11 cellular contexts compared by ENCODE assay signal in the genomic region with DNA sequence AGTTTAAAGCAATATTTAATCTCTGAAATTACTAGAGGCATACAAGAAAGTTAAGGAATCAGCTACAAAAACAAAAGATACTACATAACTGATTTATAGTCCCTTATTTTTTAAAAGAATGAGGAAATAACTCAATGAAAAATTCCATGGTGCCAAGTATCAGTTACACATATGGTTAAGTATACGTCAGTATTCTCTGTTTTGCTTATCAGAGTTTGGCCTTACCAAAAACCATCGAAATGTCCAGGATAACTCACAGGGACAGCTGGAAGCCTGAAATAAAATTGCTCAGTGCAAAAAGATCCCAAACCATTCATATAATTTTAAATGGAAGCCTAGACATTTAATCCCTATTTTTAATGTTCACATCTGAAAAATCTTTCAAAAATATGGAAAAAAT. TPM values are rescaled to one million over a fixed set of nuclear protein-coding genes. Genes with fewer than 3 reads are reported as not detected.
DNase-seq lines count a peak whose midpoint lies in the region; ATAC-seq and TF ChIP-seq lines count a peak whose summit lies in the region.
"Had no signal": no experiment of that assay in that cellular context is flagged by ENCODE, and none has a peak within 500 bp of the region (broad histone marks: within the 10 kb centered on the region; RNA-seq: fewer than 3 reads in every experiment).

No MANE protein-coding gene starts in this region.

- H3K27me3 Mint-ChIP-seq in activated CD4-positive, alpha-beta T cell treated with anti-CD3 and anti-CD28 coated beads for 36 hours = no peaks in the 10 kb centered on the region

- intact Hi-C loops in activated CD4-positive, alpha-beta T cell treated with anti-CD3 and anti-CD28 coated beads for 36 hours (cut with DNase I, micrococcal nuclease) = loop anchor here (5.0 to 10.0 kb wide), 4 partner anchors 78 to 274 kb away; a partner anchor contains a TSS

- peaks cover 21% of the 10 kb centered on the region for H3K4me1 Mint-ChIP-seq in activated CD4-positive, alpha-beta T cell treated with anti-CD3 and anti-CD28 coated beads for 36 hours

- no peak for TF ChIP-seq CTCF in HEK293 (tag by site-specific recombination; IDR thresholded peaks at IDR 0.05)

- no peak overlapping the region for H3K27ac Mint-ChIP-seq in activated naive CD4-positive, alpha-beta T cell treated with anti-CD3 and anti-CD28 coated beads, Interleukin-2, amount 50 U/mL, for 72 hours
- H3K27ac Mint-ChIP-seq in activated CD4-positive, alpha-beta T cell treated with anti-CD3 and anti-CD28 coated beads for 36 hours = no peak overlapping the region
- H3K27ac Mint-ChIP-seq: activated T-helper 2 cell treated with anti-CD3 and anti-CD28 coated beads, Interferon-gamma antibody, Interleukin-2, Interleukin-4, amounts not matched to agents 10 μg/mL and 5 μg/mL and 100 μg/mL, durations not matched to agents 14 hours and 24 hours and 36 hours had no signal

- H3K4me3 ChIP-seq in HEK293 (ENCODE audit: low read depth, low read length) = no peak overlapping the region
- H3K4me3 ChIP-seq: skin epidermis had no signal

- H3K27ac ChIP-seq in HEK293 (ENCODE audit: extremely low read depth, low read depth, low read length) = no peak overlapping the region

- peaks cover 24% of the 10 kb centered on the region for H3K4me1 ChIP-seq in HEK293 (ENCODE audit: control insufficient read depth, insufficient read depth, low read length)

- CTCF ChIA-PET in HEK293 (lab: Yijun Ruan, JAX) = interaction anchor here (0.5 to 3.9 kb wide), 4 partner anchors 11 to 728 kb away, joined by 4 to 24 read pairs (median 5); no protein-coding TSS in a partner anchor
- CTCF ChIA-PET in activated CD4-positive, alpha-beta T cell treated with anti-CD3 and anti-CD28 coated beads for 36 hours (lab: Charles Lee) = interaction anchor here (0.8 to 6.9 kb wide), 4 partner anchors 9 to 41 kb away, joined by 4 to 65 read pairs (median 12); no protein-coding TSS in a partner anchor

- ATAC-seq in SK-N-SH treated with all-trans-retinoic acid at 6 μM for 48 hours (peak; percentile 32), HG03521 (IDR thresholded peaks at IDR 0.05; ENCODE audit: unreplicated experiment) (no peak)
- no peak for ATAC-seq in activated naive CD4-positive, alpha-beta T cell treated with anti-CD3 and anti-CD28 coated beads, Interleukin-2, amount 50 U/mL, for 72 hours
- ATAC-seq in activated CD4-positive, alpha-beta T cell treated with anti-CD3 and anti-CD28 coated beads for 36 hours = no peak

- H3K9me3 ChIP-seq in HEK293 (ENCODE audit: control insufficient read depth, insufficient read depth, low read depth, low read length) = no peaks in the 10 kb centered on the region

- H3K36me3 Mint-ChIP-seq in activated naive CD4-positive, alpha-beta T cell treated with anti-CD3 and anti-CD28 coated beads, Interleukin-2, amount 50 U/mL, for 72 hours = peaks cover 9 to 10% of the 10 kb centered on the region in 2 donors
- H3K36me3 Mint-ChIP-seq in activated CD4-positive, alpha-beta T cell treated with anti-CD3 and anti-CD28 coated beads for 36 hours (ENCODE audit: low read depth) = peaks cover 12% of the 10 kb centered on the region

- H3K9me3 Mint-ChIP-seq in activated naive CD4-positive, alpha-beta T cell treated with anti-CD3 and anti-CD28 coated beads, Interleukin-2, amount 50 U/mL, for 72 hours = no peaks in the 10 kb centered on the region
- H3K9me3 Mint-ChIP-seq in activated CD4-positive, alpha-beta T cell treated with anti-CD3 and anti-CD28 coated beads for 36 hours (ENCODE audit: low read depth) = no peaks in the 10 kb centered on the region
- H3K9me3 Mint-ChIP-seq: activated T-helper 2 cell treated with anti-CD3 and anti-CD28 coated beads, Interferon-gamma antibody, Interleukin-2, Interleukin-4, amounts not matched to agents 10 μg/mL and 5 μg/mL and 100 μg/mL, durations not matched to agents 14 hours and 24 hours and 36 hours had no signal

- H3K4me3 Mint-ChIP-seq in activated CD4-positive, alpha-beta T cell treated with anti-CD3 and anti-CD28 coated beads for 36 hours = no peak overlapping the region

- peak; percentile 37 for DNase-seq in globus pallidus (ENCODE audit: low spot score)
- DNase-seq in superior temporal gyrus (ENCODE audit: extremely low spot score) = peak; percentile 52
- no peak for DNase-seq in activated naive CD4-positive, alpha-beta T cell treated with anti-CD3 and anti-CD28 coated beads, Interleukin-2, amount 50 U/mL, for 72 hours (ENCODE audit: low spot score in 2 of 2)
- no peak for DNase-seq in activated CD4-positive, alpha-beta T cell treated with anti-CD3 and anti-CD28 coated beads for 36 hours
- DNase-seq: activated CD4-positive, CD25-positive, alpha-beta regulatory T cell; DMS153 had no signal

- peaks cover 11 to 20% of the 10 kb centered on the region in 2 experiments for H3K36me3 ChIP-seq in HEK293 (ENCODE audit: control insufficient read depth in 2 of 2, insufficient read depth in 1 of 2, low read length in 2 of 2)

- POLR2A ChIA-PET in HEK293 (lab: Yijun Ruan, JAX) = interaction anchor here (0.7 to 2.4 kb wide), 3 partner anchors 11 to 249 kb away, joined by 3 to 7 read pairs (median 3); a partner anchor contains a TSS
- POLR2A ChIA-PET in activated CD4-positive, alpha-beta T cell treated with anti-CD3 and anti-CD28 coated beads for 36 hours (lab: Charles Lee) = interaction anchor here (0.5 kb wide), 2 partner anchors 78 to 543 kb away, joined by 3 to 5 read pairs; no protein-coding TSS in a partner anchor

TF ChIP-seq in HEK293, 187 proteins besides CTCF, POLR2A, EP300 and RAD21:
- TF ChIP-seq GLI4 (tag by site-specific recombination; IDR thresholded peaks at IDR 0.05) = no peak
- TF ChIP-seq ZNF335 (tag by site-specific recombination; conservative IDR thresholded peaks at IDR 0.05) = 0 out of 2 replicates have a peak, but pooled peaks have one; percentile 26
- TF ChIP-seq, protein P1, sequence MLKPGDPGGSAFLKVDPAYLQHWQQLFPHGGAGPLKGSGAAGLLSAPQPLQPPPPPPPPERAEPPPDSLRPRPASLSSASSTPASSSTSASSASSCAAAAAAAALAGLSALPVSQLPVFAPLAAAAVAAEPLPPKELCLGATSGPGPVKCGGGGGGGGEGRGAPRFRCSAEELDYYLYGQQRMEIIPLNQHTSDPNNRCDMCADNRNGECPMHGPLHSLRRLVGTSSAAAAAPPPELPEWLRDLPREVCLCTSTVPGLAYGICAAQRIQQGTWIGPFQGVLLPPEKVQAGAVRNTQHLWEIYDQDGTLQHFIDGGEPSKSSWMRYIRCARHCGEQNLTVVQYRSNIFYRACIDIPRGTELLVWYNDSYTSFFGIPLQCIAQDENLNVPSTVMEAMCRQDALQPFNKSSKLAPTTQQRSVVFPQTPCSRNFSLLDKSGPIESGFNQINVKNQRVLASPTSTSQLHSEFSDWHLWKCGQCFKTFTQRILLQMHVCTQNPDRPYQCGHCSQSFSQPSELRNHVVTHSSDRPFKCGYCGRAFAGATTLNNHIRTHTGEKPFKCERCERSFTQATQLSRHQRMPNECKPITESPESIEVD (tag by site-specific recombination; IDR thresholded peaks at IDR 0.05) = peak; percentile 76

TF ChIP-seq in SK-N-SH treated with all-trans-retinoic acid at 6 μM for 48 hours, 23 proteins besides CTCF, POLR2A, EP300 and RAD21 (continues in another document):
- no peak for TF ChIP-seq ISL1 (CRISPR knock-in tag; IDR thresholded peaks at IDR 0.05)
- no peak for TF ChIP-seq ZNF8 (CRISPR knock-in tag; IDR thresholded peaks at IDR 0.05)
- TF ChIP-seq ZNF70 (CRISPR knock-in tag; IDR thresholded peaks at IDR 0.05) = no peak
- no peak for TF ChIP-seq ZFP3 (CRISPR knock-in tag; IDR thresholded peaks at IDR 0.05)
- TF ChIP-seq GLIS3 (CRISPR knock-in tag; IDR thresholded peaks at IDR 0.05) = no peak
- no peak for TF ChIP-seq CSDC2 (CRISPR knock-in tag; IDR thresholded peaks at IDR 0.05)
- no peak for TF ChIP-seq ZNF565 (CRISPR knock-in tag; conservative IDR thresholded peaks at IDR 0.05; ENCODE audit: low read depth)
- TF ChIP-seq, protein P2, sequence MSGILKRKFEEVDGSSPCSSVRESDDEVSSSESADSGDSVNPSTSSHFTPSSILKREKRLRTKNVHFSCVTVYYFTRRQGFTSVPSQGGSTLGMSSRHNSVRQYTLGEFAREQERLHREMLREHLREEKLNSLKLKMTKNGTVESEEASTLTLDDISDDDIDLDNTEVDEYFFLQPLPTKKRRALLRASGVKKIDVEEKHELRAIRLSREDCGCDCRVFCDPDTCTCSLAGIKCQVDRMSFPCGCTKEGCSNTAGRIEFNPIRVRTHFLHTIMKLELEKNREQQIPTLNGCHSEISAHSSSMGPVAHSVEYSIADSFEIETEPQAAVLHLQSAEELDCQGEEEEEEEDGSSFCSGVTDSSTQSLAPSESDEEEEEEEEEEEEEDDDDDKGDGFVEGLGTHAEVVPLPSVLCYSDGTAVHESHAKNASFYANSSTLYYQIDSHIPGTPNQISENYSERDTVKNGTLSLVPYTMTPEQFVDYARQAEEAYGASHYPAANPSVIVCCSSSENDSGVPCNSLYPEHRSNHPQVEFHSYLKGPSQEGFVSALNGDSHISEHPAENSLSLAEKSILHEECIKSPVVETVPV (CRISPR knock-in tag; IDR thresholded peaks at IDR 0.05) = no peak
- no peak for TF ChIP-seq TOX (CRISPR knock-in tag; IDR thresholded peaks at IDR 0.05; ENCODE audit: borderline replicate concordance)
- no peak for TF ChIP-seq TCF4 (CRISPR knock-in tag; IDR thresholded peaks at IDR 0.05; ENCODE audit: borderline replicate concordance)
- no peak for TF ChIP-seq ZFP30 (CRISPR knock-in tag; IDR thresholded peaks at IDR 0.05)
- TF ChIP-seq ESRRG (CRISPR knock-in tag; IDR thresholded peaks at IDR 0.05) = no peak
- TF ChIP-seq ARNTL (CRISPR knock-in tag; IDR thresholded peaks at IDR 0.05; ENCODE audit: borderline replicate concordance, low read depth) = no peak
- TF ChIP-seq OSR1 (CRISPR knock-in tag; IDR thresholded peaks at IDR 0.05) = no peak
- no peak for TF ChIP-seq BACH2 (CRISPR knock-in tag; IDR thresholded peaks at IDR 0.05; ENCODE audit: borderline replicate concordance)

RNA-seq across cellular contexts. Expression of a gene that starts 3.6 kb away (rescaled TPM):
- 1 to 10 TPM; 2.9 to 6.0 TPM for total RNA-seq in activated naive CD4-positive, alpha-beta T cell treated with anti-CD3 and anti-CD28 coated beads, Interleukin-2, amount 50 U/mL, for 72 hours
- 1 to 10 TPM; 4.5 to 6.8 TPM for total RNA-seq in activated CD4-positive, alpha-beta T cell treated with anti-CD3 and anti-CD28 coated beads for 36 hours

Comparison
In these comparisons a context has a peak if more than half of its experiments do, and no peak if none do; other contexts are left out.
1. DNase-seq: peak in globus pallidus (single experiment) and superior temporal gyrus (single experiment); none in activated naive CD4-positive, alpha-beta T cell treated with anti-CD3 and anti-CD28 coated beads, Interleukin-2, amount 50 U/mL, for 72 hours (0 of 2) and activated CD4-positive, alpha-beta T cell treated with anti-CD3 and anti-CD28 coated beads for 36 hours (single experiment).